In genomic region chr17:47831934-47832327, GRCh38 we compare ENCODE assay signal across 8 cellular contexts. TPM values are rescaled to one million over a fixed set of nuclear protein-coding genes. Genes with fewer than 3 reads are reported as not detected.
DNase-seq lines count a peak whose midpoint lies in the region; ATAC-seq and TF ChIP-seq lines count a peak whose summit lies in the region.

No MANE protein-coding gene starts in this region.

- H3K36me3 ChIP-seq in stomach smooth muscle (ENCODE audit: control insufficient read depth in 2 of 2, insufficient read depth in 2 of 2, low read length in 2 of 2) = peaks cover 10 to 15% of the 10 kb centered on the region in 2 donors

- H3K9ac ChIP-seq in stomach smooth muscle (ENCODE audit: low read length in 2 of 2) = peak overlapping the region; percentile 58 to 79

- no peaks in the 10 kb centered on the region for H3K9me3 Mint-ChIP-seq in activated T-helper 2 cell treated with anti-CD3 and anti-CD28 coated beads, Interferon-gamma antibody, Interleukin-2, Interleukin-4, amounts not matched to agents 10 μg/mL and 5 μg/mL and 100 μg/mL, durations not matched to agents 14 hours and 24 hours and 36 hours

- peaks cover 23% of the 10 kb centered on the region for H3K4me1 ChIP-seq in stomach smooth muscle (ENCODE audit: control insufficient read depth, insufficient read depth, low read length)

- H3K4me1 Mint-ChIP-seq in activated T-helper 2 cell treated with anti-CD3 and anti-CD28 coated beads, Interferon-gamma antibody, Interleukin-2, Interleukin-4, amounts not matched to agents 10 μg/mL and 5 μg/mL and 100 μg/mL, durations not matched to agents 14 hours and 24 hours and 36 hours (ENCODE audit: low read depth) = peaks cover 32% of the 10 kb centered on the region

- H3K27ac Mint-ChIP-seq in activated T-helper 2 cell treated with anti-CD3 and anti-CD28 coated beads, Interferon-gamma antibody, Interleukin-2, Interleukin-4, amounts not matched to agents 10 μg/mL and 5 μg/mL and 100 μg/mL, durations not matched to agents 14 hours and 24 hours and 36 hours = peak overlapping the region; percentile 94

- ATAC-seq in HG02885 (IDR thresholded peaks at IDR 0.05; ENCODE audit: poor library complexity, unreplicated experiment) = peak; percentile 7

- TF ChIP-seq CTCF in 22Rv1 (IDR thresholded peaks at IDR 0.05) = no peak

- H3K27me3 ChIP-seq in stomach smooth muscle (ENCODE audit: control insufficient read depth in 1 of 2, insufficient read depth in 2 of 2, low read length in 2 of 2) = no peaks in the 10 kb centered on the region

- DNase-seq in activated T-helper 2 cell treated with anti-CD3 and anti-CD28 coated beads, Interferon-gamma antibody, Interleukin-2, Interleukin-4, amounts not matched to agents 10 μg/mL and 5 μg/mL and 100 μg/mL, durations not matched to agents 14 hours and 24 hours and 36 hours (ENCODE audit: low spot score) = no peak
- no peak for DNase-seq in NCI-H446 treated with DMSO at 0.1 percent for 48 hours (lab: John Stamatoyannopoulos, UW)
- DNase-seq in NK-92 (lab: John Stamatoyannopoulos, UW; ENCODE audit: unreplicated experiment) = no peak
- no peak for DNase-seq in NCI-H1105 treated with DMSO at 0.1 percent for 48 hours (lab: John Stamatoyannopoulos, UW)

- intact Hi-C loops in activated T-helper 2 cell treated with anti-CD3 and anti-CD28 coated beads, Interferon-gamma antibody, Interleukin-2, Interleukin-4, amounts not matched to agents 10 μg/mL and 5 μg/mL and 100 μg/mL, durations not matched to agents 14 hours and 24 hours and 36 hours (cut with micrococcal nuclease) = loop anchor here (1.0 kb wide), 2 partner anchors 9 to 11 kb away; partner anchors contain the start of genes OSBPL7 and SCRN2

- H3K36me3 Mint-ChIP-seq in activated T-helper 2 cell treated with anti-CD3 and anti-CD28 coated beads, Interferon-gamma antibody, Interleukin-2, Interleukin-4, amounts not matched to agents 10 μg/mL and 5 μg/mL and 100 μg/mL, durations not matched to agents 14 hours and 24 hours and 36 hours (ENCODE audit: low read depth) = peaks cover 15% of the 10 kb centered on the region

- no peaks in the 10 kb centered on the region for H3K9me3 ChIP-seq in iPS-18c (ENCODE audit: control insufficient read depth, insufficient read depth, low read length)
- no peaks in the 10 kb centered on the region for H3K9me3 ChIP-seq in stomach smooth muscle (ENCODE audit: control insufficient read depth in 2 of 2, low read length in 2 of 2)

- H3K27me3 Mint-ChIP-seq in activated T-helper 2 cell treated with anti-CD3 and anti-CD28 coated beads, Interferon-gamma antibody, Interleukin-2, Interleukin-4, amounts not matched to agents 10 μg/mL and 5 μg/mL and 100 μg/mL, durations not matched to agents 14 hours and 24 hours and 36 hours (ENCODE audit: low read depth) = no peaks in the 10 kb centered on the region

- H3K27ac ChIP-seq in 22Rv1 = peak overlapping the region; percentile 73
- peak overlapping the region; percentile 69 for H3K27ac ChIP-seq in stomach smooth muscle (ENCODE audit: low read length)

- peak overlapping the region; percentile 11; the same call in 1 of the 2 replicates for H3K4me3 ChIP-seq in iPS-18c (ENCODE audit: insufficient read depth, low read depth, low read length)
- peak overlapping the region; percentile 94 to 99 for H3K4me3 ChIP-seq in stomach smooth muscle (ENCODE audit: low read length in 2 of 2)

- H3K4me3 Mint-ChIP-seq in activated T-helper 2 cell treated with anti-CD3 and anti-CD28 coated beads, Interferon-gamma antibody, Interleukin-2, Interleukin-4, amounts not matched to agents 10 μg/mL and 5 μg/mL and 100 μg/mL, durations not matched to agents 14 hours and 24 hours and 36 hours (ENCODE audit: low read depth) = peak overlapping the region; percentile 99

RNA-seq across cellular contexts. Expression of gene LRRC46, which starts 0.5 kb away (rescaled TPM):
- total RNA-seq in activated T-helper 2 cell treated with anti-CD3 and anti-CD28 coated beads, Interferon-gamma antibody, Interleukin-2, Interleukin-4, amounts not matched to agents 10 μg/mL and 5 μg/mL and 100 μg/mL, durations not matched to agents 14 hours and 24 hours and 36 hours = 0.64 and 0.92 TPM in 2 replicates

RNA-seq across cellular contexts. Expression of gene MRPL10, which starts 0.6 kb away (rescaled TPM):
- total RNA-seq in activated T-helper 2 cell treated with anti-CD3 and anti-CD28 coated beads, Interferon-gamma antibody, Interleukin-2, Interleukin-4, amounts not matched to agents 10 μg/mL and 5 μg/mL and 100 μg/mL, durations not matched to agents 14 hours and 24 hours and 36 hours = 52.2 and 54.1 TPM in 2 replicates

RNA-seq across cellular contexts. Expression of gene SCRN2, which starts 9.1 kb away (rescaled TPM):
- 23.5 and 27.5 TPM in 2 replicates for total RNA-seq in activated T-helper 2 cell treated with anti-CD3 and anti-CD28 coated beads, Interferon-gamma antibody, Interleukin-2, Interleukin-4, amounts not matched to agents 10 μg/mL and 5 μg/mL and 100 μg/mL, durations not matched to agents 14 hours and 24 hours and 36 hours

RNA-seq across cellular contexts. Expression of gene OSBPL7, which starts 10.3 kb away (rescaled TPM):
- total RNA-seq in activated T-helper 2 cell treated with anti-CD3 and anti-CD28 coated beads, Interferon-gamma antibody, Interleukin-2, Interleukin-4, amounts not matched to agents 10 μg/mL and 5 μg/mL and 100 μg/mL, durations not matched to agents 14 hours and 24 hours and 36 hours = 19.5 and 20.7 TPM in 2 replicates

RNA-seq across cellular contexts. Expression of gene SP6, which starts 19.0 kb away (rescaled TPM):
- total RNA-seq in activated T-helper 2 cell treated with anti-CD3 and anti-CD28 coated beads, Interferon-gamma antibody, Interleukin-2, Interleukin-4, amounts not matched to agents 10 μg/mL and 5 μg/mL and 100 μg/mL, durations not matched to agents 14 hours and 24 hours and 36 hours = 0.09 and 0.14 TPM in 2 replicates
